Comparison of ENCODE assay signal across 8 cellular contexts in the genomic region with DNA sequence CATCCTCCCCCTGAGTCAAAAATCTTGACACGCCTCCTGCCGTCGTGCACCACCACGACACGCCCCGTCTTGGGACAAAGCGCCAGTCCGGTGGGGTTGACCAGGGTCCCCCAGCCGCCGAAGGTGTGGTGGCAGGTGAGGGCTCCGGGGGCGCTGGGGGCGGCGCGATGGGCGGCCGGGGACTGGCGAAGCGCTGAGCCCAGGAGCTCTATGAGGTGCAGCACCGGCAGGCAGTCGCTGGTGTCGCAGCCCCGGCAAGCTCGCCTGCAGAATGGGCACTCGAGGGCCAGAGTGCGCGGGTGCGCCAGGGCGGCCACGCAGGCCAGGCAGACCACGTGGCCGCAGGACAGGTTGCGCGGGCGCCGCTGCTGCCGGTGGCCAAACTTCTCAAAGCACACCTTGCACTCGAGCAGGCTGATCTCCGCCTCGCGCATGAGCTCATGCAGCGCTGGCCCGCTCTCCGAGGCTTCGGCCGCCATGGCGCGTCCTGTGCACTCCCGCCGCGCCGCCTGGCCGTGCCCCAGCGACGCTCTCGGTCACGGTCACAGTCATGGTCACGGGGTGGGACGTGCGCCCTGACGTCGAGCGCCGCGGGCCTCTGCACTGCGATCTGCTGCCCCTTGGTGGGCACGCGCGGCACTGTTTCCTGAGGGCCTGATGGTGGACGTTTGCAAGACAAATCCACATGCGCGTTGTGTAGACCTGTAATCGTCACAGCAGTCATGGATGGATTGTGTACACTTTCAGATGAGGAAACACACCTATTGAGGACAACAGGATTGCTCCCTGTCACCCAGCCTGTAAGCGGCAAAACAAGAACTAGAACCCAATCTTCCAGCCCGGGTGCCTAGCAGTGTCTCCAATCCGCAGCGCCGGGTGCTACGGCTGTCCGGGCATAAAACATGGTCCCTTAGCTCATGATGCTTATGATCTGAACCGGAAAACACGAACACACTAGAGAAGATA. TPM values are rescaled to one million over a fixed set of nuclear protein-coding genes. Genes with fewer than 3 reads are reported as not detected.
A peak's percentile ranks its signal among the peaks of the same experiment; 100 is the strongest.
DNase-seq lines count a peak whose midpoint lies in the region; ATAC-seq and TF ChIP-seq lines count a peak whose summit lies in the region.

A gene (minus strand): TSS at position 550 of the 966 bp plus-strand sequence. CDS start 71 bp downstream, at position 479.

- peak within 1 kb of the TSS; percentile 38 to 69 (median 50) for H3K4me3 ChIP-seq in esophagus squamous epithelium
- peak within 1 kb of the TSS; percentile 55 to 63 for H3K4me3 ChIP-seq in muscle layer of duodenum (ENCODE audit: low read depth in 1 of 2, low read length in 2 of 2)

- peak; percentile 78 for DNase-seq in ACHN
- DNase-seq in NOMO-1 treated with DMSO at 0.1 percent for 48 hours (lab: John Stamatoyannopoulos, UW; ENCODE audit: unreplicated experiment): peak; percentile 67
- DNase-seq in activated T-cell treated with anti-CD3 and anti-CD28 coated beads, Interleukin-2, amount 50 U/mL, for 72 hours: peak; percentile 84 to 86
- peak; percentile 35 for DNase-seq in esophagus squamous epithelium (lab: John Stamatoyannopoulos, UW)
- peak; percentile 84 for DNase-seq in stimulated activated CD8-positive, alpha-beta memory T cell treated with anti-CD3 and anti-CD28 coated beads, Interleukin-4, amount 100 ng/mL, for 48 hours

- no peaks in the 10 kb centered on the region for H3K9me3 Mint-ChIP-seq in activated T-cell treated with anti-CD3 and anti-CD28 coated beads, Interleukin-2, amount 50 U/mL, for 72 hours

- no peaks in the 10 kb centered on the region for H3K36me3 ChIP-seq in esophagus squamous epithelium
- H3K36me3 ChIP-seq in muscle layer of duodenum (ENCODE audit: control insufficient read depth in 1 of 2, insufficient read depth in 2 of 2, low read length in 2 of 2): no peaks in the 10 kb centered on the region

- H3K27ac ChIP-seq in esophagus squamous epithelium: peak within 1 kb of the TSS; percentile 56 to 70 (median 61)
- no peak within 1 kb of the TSS for H3K27ac ChIP-seq in muscle layer of duodenum (ENCODE audit: low read length)

- H3K27me3 ChIP-seq in esophagus squamous epithelium (no peaks in the 10 kb centered on the region), muscle layer of duodenum (ENCODE audit: low read depth, low read length) (no peaks in the 10 kb centered on the region)

- in situ Hi-C loops in ACHN (cut with HindIII; ENCODE audit: low pct_ligation_motif_present, low pct_unique_long_range_greater_than_20kb, low sequenced_read_pairs) (no loop called here), GM18951 (cut with MboI; ENCODE audit: low sequenced_read_pairs, unreplicated experiment) (no loop called here)

- ATAC-seq in HG03280 (IDR thresholded peaks at IDR 0.05; ENCODE audit: unreplicated experiment): peak; percentile 98
- ATAC-seq in activated T-cell treated with anti-CD3 and anti-CD28 coated beads, Interleukin-2, amount 50 U/mL, for 72 hours (replicated peaks in 1 of 2): peak; percentile 99

- 57 to 66% methylated on average over 9 to 19 of the region's 82 CpGs for WGBS in esophagus squamous epithelium, 2 donors

- intact Hi-C loops in esophagus squamous epithelium (cut with DNase I): loop anchor here (10.0 kb wide), 2 partner anchors 138 to 288 kb away; a partner anchor contains a TSS

- peak; percentile 81 to 99 (median 94) for TF ChIP-seq CTCF in esophagus squamous epithelium (IDR thresholded peaks at IDR 0.05)

- H3K36me3 Mint-ChIP-seq in activated T-cell treated with anti-CD3 and anti-CD28 coated beads, Interleukin-2, amount 50 U/mL, for 72 hours (ENCODE audit: insufficient read depth in 2 of 2): peaks cover 0 to 2% of the 10 kb centered on the region in 2 donors

- H3K4me1 Mint-ChIP-seq in activated T-cell treated with anti-CD3 and anti-CD28 coated beads, Interleukin-2, amount 50 U/mL, for 72 hours (ENCODE audit: low read depth): peaks cover 9% of the 10 kb centered on the region

- H3K4me1 ChIP-seq in esophagus squamous epithelium: peaks cover 7 to 24% (median 14%) of the 10 kb centered on the region in 3 donors
- H3K4me1 ChIP-seq in muscle layer of duodenum (ENCODE audit: control insufficient read depth in 1 of 2, insufficient read depth in 2 of 2, low read length in 2 of 2): peaks cover 0 to 11% of the 10 kb centered on the region in 2 donors

- TF ChIP-seq POLR2A in GM18951 (IDR thresholded peaks at IDR 0.05; ENCODE audit: extremely low read depth, insufficient read depth, insufficient read length) (peak; percentile 56), esophagus squamous epithelium (IDR thresholded peaks at IDR 0.05) (peak in 2 of 4 donors; percentile 7 to 45)

- H3K9me3 ChIP-seq in esophagus squamous epithelium (no peaks in the 10 kb centered on the region), muscle layer of duodenum (ENCODE audit: control insufficient read depth in 1 of 2, low read length in 2 of 2) (peaks cover 0 to 9% of the 10 kb centered on the region in 2 donors)

- peak within 1 kb of the TSS; percentile 64 to 81 for H3K4me3 Mint-ChIP-seq in activated T-cell treated with anti-CD3 and anti-CD28 coated beads, Interleukin-2, amount 50 U/mL, for 72 hours

- H3K27me3 Mint-ChIP-seq in activated T-cell treated with anti-CD3 and anti-CD28 coated beads, Interleukin-2, amount 50 U/mL, for 72 hours (ENCODE audit: low read depth): peaks cover 64% of the 10 kb centered on the region

- no peak within 1 kb of the TSS for H3K27ac Mint-ChIP-seq in activated T-cell treated with anti-CD3 and anti-CD28 coated beads, Interleukin-2, amount 50 U/mL, for 72 hours

RNA-seq across cellular contexts. Expression of the gene that starts here (rescaled TPM):
- under 1 TPM; 0.14 TPM for total RNA-seq in activated T-cell treated with anti-CD3 and anti-CD28 coated beads, Interleukin-2, amount 50 U/mL, for 72 hours
- 1 to 10 TPM in 3 of 4 donors, under 1 TPM in 1; 0.49 to 1.8 (median 1.3) TPM for total RNA-seq in esophagus squamous epithelium

Comparison
In these comparisons a context has a peak if more than half of its experiments do, and no peak if none do; other contexts are left out.
1. Peak in DNase-seq and ATAC-seq in activated T-cell treated with anti-CD3 and anti-CD28 coated beads, Interleukin-2, amount 50 U/mL, for 72 hours; RNA of the gene not detected or under 1 TPM.
2. DNase-seq: peak in every context shown above with its lines; median percentile 85 in activated T-cell treated with anti-CD3 and anti-CD28 coated beads, Interleukin-2, amount 50 U/mL, for 72 hours; 84 in stimulated activated CD8-positive, alpha-beta memory T cell treated with anti-CD3 and anti-CD28 coated beads, Interleukin-4, amount 100 ng/mL, for 48 hours; 78 in ACHN; 67 in NOMO-1 treated with DMSO at 0.1 percent for 48 hours; 35 in esophagus squamous epithelium.